Comparison of ENCODE assay signal across 1 cellular context in the genomic region with DNA sequence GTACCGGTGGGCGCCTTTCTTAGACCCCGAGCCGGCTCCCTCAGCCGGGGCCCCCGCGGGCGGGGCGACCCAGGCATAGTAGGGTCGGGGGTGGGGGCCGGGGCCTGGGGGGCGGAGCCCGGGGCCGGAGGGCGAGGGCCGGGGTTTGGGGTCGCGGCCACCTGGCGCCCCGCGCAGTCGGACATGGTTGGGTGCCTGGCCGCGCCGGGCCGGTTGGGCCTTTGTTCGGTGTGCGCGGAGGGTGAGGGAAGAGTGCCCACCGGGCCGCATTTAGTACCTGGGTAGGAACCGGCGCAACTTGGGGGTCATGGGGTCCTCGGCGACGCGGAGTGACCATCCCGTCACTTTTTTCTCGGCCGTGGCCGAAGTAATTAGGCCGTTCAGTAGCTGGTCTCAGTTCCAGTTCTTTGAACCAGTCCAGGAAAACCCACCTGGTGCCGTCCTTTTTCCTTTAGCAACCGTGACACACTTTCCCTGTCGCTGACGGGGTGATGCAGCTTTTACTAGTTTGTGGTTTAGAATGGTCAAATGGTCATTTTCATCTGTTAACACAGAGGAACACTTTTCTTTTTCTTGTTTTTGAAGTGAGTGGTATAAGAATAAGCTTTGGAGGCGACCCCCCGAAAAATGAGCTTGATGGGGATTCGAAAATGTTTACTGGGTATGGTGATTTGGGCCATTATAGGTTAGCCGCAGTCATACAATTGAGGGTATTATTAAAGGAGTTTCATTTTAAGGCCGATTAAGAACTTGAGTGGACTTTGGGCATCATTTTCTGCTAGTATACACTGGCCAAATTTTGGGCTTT.
A peak's percentile ranks its signal among the peaks of the same experiment; 100 is the strongest.
TF ChIP-seq lines count a peak whose summit lies in the region.

No MANE protein-coding gene starts in this region.

TF ChIP-seq in HepG2, 621 proteins besides CTCF, POLR2A, EP300 and RAD21 (continued from another document):
- no peak for TF ChIP-seq SNAPC4 (CRISPR knock-in tag; IDR thresholded peaks at IDR 0.05)
- no peak for TF ChIP-seq MAZ (IDR thresholded peaks at IDR 0.05; ENCODE audit: borderline replicate concordance, low read depth, low read length)
- TF ChIP-seq MAZ (CRISPR knock-in tag; IDR thresholded peaks at IDR 0.05; ENCODE audit: low read depth) = no peak
- TF ChIP-seq THAP9 (CRISPR knock-in tag; IDR thresholded peaks at IDR 0.05; ENCODE audit: borderline replicate concordance) = no peak
- no peak for TF ChIP-seq NFAT5 (CRISPR knock-in tag; IDR thresholded peaks at IDR 0.05)
- TF ChIP-seq FOSL2 (CRISPR knock-in tag; IDR thresholded peaks at IDR 0.05) = no peak
- no peak for TF ChIP-seq ISX (CRISPR knock-in tag; conservative IDR thresholded peaks at IDR 0.05)
- peak; percentile 11 for TF ChIP-seq DBP (CRISPR knock-in tag; IDR thresholded peaks at IDR 0.05; ENCODE audit: not compliant biosample characterization)
- TF ChIP-seq SATB2 (CRISPR knock-in tag; IDR thresholded peaks at IDR 0.05) = no peak
- TF ChIP-seq NFIB (CRISPR knock-in tag; IDR thresholded peaks at IDR 0.05; ENCODE audit: borderline replicate concordance) = no peak
- no peak for TF ChIP-seq MBNL3 (CRISPR knock-in tag; conservative IDR thresholded peaks at IDR 0.05)
- TF ChIP-seq DNMT3B (CRISPR knock-in tag; conservative IDR thresholded peaks at IDR 0.05) = no peak
- TF ChIP-seq, protein P1, sequence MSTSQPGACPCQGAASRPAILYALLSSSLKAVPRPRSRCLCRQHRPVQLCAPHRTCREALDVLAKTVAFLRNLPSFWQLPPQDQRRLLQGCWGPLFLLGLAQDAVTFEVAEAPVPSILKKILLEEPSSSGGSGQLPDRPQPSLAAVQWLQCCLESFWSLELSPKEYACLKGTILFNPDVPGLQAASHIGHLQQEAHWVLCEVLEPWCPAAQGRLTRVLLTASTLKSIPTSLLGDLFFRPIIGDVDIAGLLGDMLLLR (CRISPR knock-in tag; IDR thresholded peaks at IDR 0.05) = peak; percentile 7; the same call in 1 of the 2 replicates
- no peak for TF ChIP-seq KAT7 (CRISPR knock-in tag; IDR thresholded peaks at IDR 0.05; ENCODE audit: borderline replicate concordance)
- TF ChIP-seq MYNN (CRISPR knock-in tag; IDR thresholded peaks at IDR 0.05; ENCODE audit: low read depth) = no peak
- TF ChIP-seq ZFP37 (CRISPR knock-in tag; IDR thresholded peaks at IDR 0.05; ENCODE audit: borderline replicate concordance) = no peak
- no peak for TF ChIP-seq HIC2 (CRISPR knock-in tag; IDR thresholded peaks at IDR 0.05; ENCODE audit: low read depth)
- no peak; the same call in 1 of the 2 replicates for TF ChIP-seq HNRNPL (IDR thresholded peaks at IDR 0.05; ENCODE audit: low read depth, low read length)
- TF ChIP-seq MTERF4 (CRISPR knock-in tag; IDR thresholded peaks at IDR 0.05) = no peak
- peak; percentile 46; the same call in 1 of the 2 replicates for TF ChIP-seq ZBTB7A (CRISPR knock-in tag; IDR thresholded peaks at IDR 0.05)
- TF ChIP-seq KAT2B (IDR thresholded peaks at IDR 0.05; ENCODE audit: borderline replicate concordance, low read depth, low read length) = no peak
- no peak for TF ChIP-seq NONO (IDR thresholded peaks at IDR 0.05)
- no peak for TF ChIP-seq NONO (CRISPR knock-in tag; conservative IDR thresholded peaks at IDR 0.05)
- TF ChIP-seq MED1 (CRISPR knock-in tag; IDR thresholded peaks at IDR 0.05) = no peak
- TF ChIP-seq NFKBIZ (CRISPR knock-in tag; IDR thresholded peaks at IDR 0.05) = no peak
- no peak for TF ChIP-seq SOX13 (IDR thresholded peaks at IDR 0.05)
- TF ChIP-seq SOX13 (CRISPR knock-in tag; conservative IDR thresholded peaks at IDR 0.05 in 1 of 2, IDR thresholded peaks at IDR 0.05 in 1 of 2) = no peak
- TF ChIP-seq KDM5A (IDR thresholded peaks at IDR 0.05; ENCODE audit: borderline replicate concordance, low read length) = peak; percentile 37; the same call in 1 of the 2 replicates
- TF ChIP-seq PLRG1 (conservative IDR thresholded peaks at IDR 0.05) = no peak
- TF ChIP-seq CHD4 (IDR thresholded peaks at IDR 0.05; ENCODE audit: borderline replicate concordance, low read length) = no peak
- TF ChIP-seq, protein P2, sequence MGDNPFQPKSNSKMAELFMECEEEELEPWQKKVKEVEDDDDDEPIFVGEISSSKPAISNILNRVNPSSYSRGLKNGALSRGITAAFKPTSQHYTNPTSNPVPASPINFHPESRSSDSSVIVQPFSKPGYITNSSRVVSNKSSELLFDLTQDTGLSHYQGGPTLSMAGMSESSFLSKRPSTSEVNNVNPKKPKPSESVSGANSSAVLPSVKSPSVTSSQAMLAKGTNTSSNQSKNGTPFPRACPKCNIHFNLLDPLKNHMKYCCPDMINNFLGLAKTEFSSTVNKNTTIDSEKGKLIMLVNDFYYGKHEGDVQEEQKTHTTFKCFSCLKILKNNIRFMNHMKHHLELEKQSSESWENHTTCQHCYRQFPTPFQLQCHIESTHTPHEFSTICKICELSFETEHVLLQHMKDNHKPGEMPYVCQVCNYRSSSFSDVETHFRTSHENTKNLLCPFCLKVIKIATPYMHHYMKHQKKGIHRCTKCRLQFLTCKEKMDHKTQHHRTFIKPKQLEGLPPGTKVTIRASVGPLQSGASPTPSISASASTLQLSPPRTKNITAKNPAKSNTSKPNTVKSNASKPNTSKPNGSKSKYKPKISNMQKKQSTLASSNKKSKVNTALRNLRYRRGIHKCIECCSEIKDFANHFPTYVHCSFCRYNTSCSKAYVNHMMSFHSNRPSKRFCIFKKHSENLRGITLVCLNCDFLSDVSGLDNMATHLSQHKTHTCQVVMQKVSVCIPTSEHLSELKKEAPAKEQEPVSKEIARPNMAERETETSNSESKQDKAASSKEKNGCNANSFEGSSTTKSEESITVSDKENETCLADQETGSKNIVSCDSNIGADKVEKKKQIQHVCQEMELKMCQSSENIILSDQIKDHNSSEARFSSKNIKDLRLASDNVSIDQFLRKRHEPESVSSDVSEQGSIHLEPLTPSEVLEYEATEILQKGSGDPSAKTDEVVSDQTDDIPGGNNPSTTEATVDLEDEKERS (CRISPR knock-in tag; IDR thresholded peaks at IDR 0.05) = no peak
- TF ChIP-seq MXI1 (IDR thresholded peaks at IDR 0.05; ENCODE audit: borderline replicate concordance, low read depth, low read length) = no peak
- TF ChIP-seq ZSCAN21 (CRISPR knock-in tag; IDR thresholded peaks at IDR 0.05; ENCODE audit: borderline replicate concordance) = no peak
